ENCODE assay signal across 9 cellular contexts in genomic region chr17:64145751-64146417, GRCh38. TPM values are rescaled to one million over a fixed set of nuclear protein-coding genes. Genes with fewer than 3 reads are reported as not detected.
DNase-seq lines count a peak whose midpoint lies in the region; ATAC-seq, FAIRE-seq and TF ChIP-seq lines count a peak whose summit lies in the region.
"Had no signal": no experiment of that assay in that cellular context is flagged by ENCODE, and none has a peak within 500 bp of the region (broad histone marks: within the 10 kb centered on the region; RNA-seq: fewer than 3 reads in every experiment).

No MANE protein-coding gene starts in this region.

- POLR2A ChIA-PET in BJ (lab: Charles Lee): interaction anchor here (0.6 to 1.6 kb wide), 9 partner anchors 12 to 136 kb away, joined by 3 to 8 read pairs (median 4); partner anchors contain the start of gene ERN1

- H3K27ac ChIP-seq in cingulate gyrus (ENCODE audit: low read depth, low read length): peak overlapping the region; percentile 93

- TF ChIP-seq CTCF in BJ (IDR thresholded peaks at IDR 0.05; ENCODE audit: insufficient read depth, low read depth, low read length): no peak

- CTCF ChIA-PET in BJ (lab: Yijun Ruan, JAX): interaction anchor here (0.5 to 9.3 kb wide), 11 partner anchors 8 to 273 kb away, joined by 3 to 58 read pairs (median 5); partner anchors contain the start of genes ERN1 and GH1

- no peaks in the 10 kb centered on the region for H3K27me3 ChIP-seq in BJ (ENCODE audit: control insufficient read depth, insufficient read depth, low read length)

- DNase-seq in BJ (ENCODE audit: low read depth) (peak; percentile 96), GM19239 (ENCODE audit: insufficient read length, low spot score) (peak; percentile 83), NCI-H510A (lab: John Stamatoyannopoulos, UW) (peak; percentile 99), kidney tubule cell (ENCODE audit: low spot score) (peak; percentile 99)
- DNase-seq in activated CD4-positive, alpha-beta T cell treated with anti-CD3 and anti-CD28 coated beads for 24 hours (ENCODE audit: low read depth in 2 of 2): peak; percentile 89 to 90
- peak; percentile 87 to 93 for DNase-seq in stimulated activated CD4-positive, alpha-beta T cell treated with anti-CD3 and anti-CD28 coated beads, Interleukin-1b, Interleukin-23, amount 100 ng/mL, for 1 hour (ENCODE audit: low read depth in 2 of 2)

- peak; percentile 97 for ATAC-seq in HG03439 (IDR thresholded peaks at IDR 0.05; ENCODE audit: unreplicated experiment)

- FAIRE-seq in GM19239 (lab: Jason Lieb, UNC): peak; percentile 97
- FAIRE-seq: colon had no signal

- peak overlapping the region; percentile 88 for H3K4me3 ChIP-seq in BJ (ENCODE audit: low read depth, low read length)

- peaks cover 3% of the 10 kb centered on the region; the same call in 1 of the 2 replicates for H3K36me3 ChIP-seq in BJ (ENCODE audit: control insufficient read depth, insufficient read depth, low read length)

RNA-seq across cellular contexts. Expression of gene ERN1, which starts 15.9 kb away (rescaled TPM):
- polyA plus RNA-seq in BJ (2011; rRNA removed): 8.5 and 8.6 TPM in 2 replicates
- polyA minus RNA-seq in BJ (2011; rRNA and poly(A)+ RNA removed): 10.5 and 14.9 TPM in 2 replicates

Comparison
In these comparisons a context has a peak if more than half of its experiments do, and no peak if none do; other contexts are left out.
1. Peak in every context shown above with its lines: DNase-seq, ATAC-seq, H3K4me3 ChIP-seq and H3K27ac ChIP-seq.